31 cellular contexts compared by ENCODE assay signal in genomic region chr22:49087716-49088660, GRCh38.
"Had no signal": no experiment of that assay in that cellular context is flagged by ENCODE, and none has a peak within 500 bp of the region (broad histone marks: within the 10 kb centered on the region; RNA-seq: fewer than 3 reads in every experiment).

No MANE protein-coding gene starts in this region.

- FAIRE-seq: astrocyte, pancreas, TTC549 had no signal

- H3K36me3 Mint-ChIP-seq: immature natural killer cell; natural killer cell treated with Interleukin-12 subunit alpha and Interleukin-12 subunit beta and Interleukin-15 and Interleukin-18, amount 100 ng/mL, for 72 hours had no signal

- H3K36me3 ChIP-seq: gastrocnemius medialis, lower lobe of right lung, pancreas, right atrium auricular region, suprapubic skin, tibial artery had no signal

- ATAC-seq: activated T-cell treated with anti-CD3 and anti-CD28 coated beads, Interleukin-2, amount 50 U/mL, for 72 hours; gastrocnemius medialis; left lobe of liver; lower lobe of right lung; mucosa of descending colon; natural killer cell treated with Interleukin-12 subunit alpha and Interleukin-12 subunit beta and Interleukin-15 and Interleukin-18, amount 100 ng/mL, for 72 hours; pancreas had no signal

- H3K27me3 ChIP-seq: gastrocnemius medialis, pancreas, right atrium auricular region had no signal

- H3K4me1 ChIP-seq: gastrocnemius medialis, lower lobe of right lung, pancreas, right atrium auricular region, tibial artery had no signal

- H3K4me3 ChIP-seq: gastrocnemius medialis, lower lobe of right lung, mucosa of descending colon, pancreas, right atrium auricular region, SK-N-MC, suprapubic skin, tibial artery had no signal

- H3K27ac ChIP-seq: gastrocnemius medialis, lower lobe of right lung, pancreas, right atrium auricular region, SK-N-MC, suprapubic skin, tibial artery, VCaP had no signal

- H3K9me3 ChIP-seq: gastrocnemius medialis, lower lobe of right lung, mucosa of descending colon, pancreas, right atrium auricular region, suprapubic skin, tibial artery had no signal

- DNase-seq: activated CD4-positive, alpha-beta T cell treated with anti-CD3 and anti-CD28 coated beads for 4 hours; activated CD4-positive, alpha-beta T cell treated with anti-CD3 and anti-CD28 coated beads, Interleukin-2, amount 50 U/mL, for 4 hours; activated naive CD4-positive, alpha-beta T cell; activated T-cell treated with anti-CD3 and anti-CD28 coated beads for 4 hours; activated T-cell treated with anti-CD3 and anti-CD28 coated beads, Interleukin-2, amount 50 U/mL, for 72 hours; amniotic stem cell; central memory CD4-positive, alpha-beta T cell; dermis blood vessel endothelial cell; effector CD4-positive, alpha-beta T cell; erythroblast; gastrocnemius medialis; glutamatergic neuron; hypothalamus; immature natural killer cell; lower lobe of right lung; mesenchymal stem cell; stimulated activated naive CD4-positive, alpha-beta T cell; SW 1271; T-helper 9 cell; tibial artery had no signal

- H3K27ac Mint-ChIP-seq: activated T-cell treated with anti-CD3 and anti-CD28 coated beads, Interleukin-2, amount 50 U/mL, for 72 hours; immature natural killer cell; natural killer cell treated with Interleukin-12 subunit alpha and Interleukin-12 subunit beta and Interleukin-15 and Interleukin-18, amount 100 ng/mL, for 72 hours; T-helper 1 cell treated with Interleukin-12 subunit alpha and Interleukin-12 subunit beta and Interleukin-4 antibody, amounts not matched to agents 30 μg/mL and 1 μg/mL, for 36 hours had no signal

- H3K9me3 Mint-ChIP-seq: activated T-cell treated with anti-CD3 and anti-CD28 coated beads, Interleukin-2, amount 50 U/mL, for 72 hours; immature natural killer cell; natural killer cell treated with Interleukin-12 subunit alpha and Interleukin-12 subunit beta and Interleukin-15 and Interleukin-18, amount 100 ng/mL, for 72 hours; T-helper 1 cell treated with Interleukin-12 subunit alpha and Interleukin-12 subunit beta and Interleukin-4 antibody, amounts not matched to agents 30 μg/mL and 1 μg/mL, for 36 hours had no signal
